In the genomic region with DNA sequence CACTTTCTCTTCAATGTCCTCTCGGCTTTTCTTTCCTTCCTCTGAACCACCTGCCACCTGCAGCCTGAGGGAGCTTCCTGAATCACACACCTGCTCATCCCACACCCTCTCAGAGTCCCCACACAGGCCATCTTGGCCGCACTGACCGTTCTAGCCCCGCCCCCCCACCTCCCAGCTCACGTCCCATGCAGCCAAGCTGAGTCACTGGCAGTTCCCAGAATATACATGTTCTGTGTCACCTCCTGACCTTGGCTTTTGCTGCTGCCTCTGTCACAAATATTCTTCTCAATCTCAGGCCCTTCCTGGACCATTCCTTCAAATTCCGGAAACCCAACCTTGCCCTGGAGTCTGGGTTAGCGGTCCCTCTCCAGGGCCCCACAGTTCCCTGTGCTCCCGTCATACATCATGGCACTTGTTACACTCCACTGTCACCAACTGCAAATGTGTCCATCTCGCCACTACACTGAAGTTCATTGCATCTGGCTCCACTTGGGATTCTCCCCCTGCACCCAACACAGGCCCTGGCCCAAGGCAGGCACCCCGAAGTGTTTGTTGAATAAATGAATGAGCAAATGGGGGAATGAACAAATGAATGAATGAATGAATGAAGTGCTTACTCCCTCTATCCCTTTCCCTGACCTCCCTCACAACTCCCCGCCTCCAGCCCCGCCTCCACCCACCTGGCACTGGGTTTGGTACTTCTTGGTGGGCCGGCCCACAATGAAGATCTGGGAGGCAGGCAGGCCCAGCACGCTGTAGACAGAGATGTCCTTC, we compare ENCODE assay signal across 8 cellular contexts. TPM values are rescaled to one million over a fixed set of nuclear protein-coding genes. Genes with fewer than 3 reads are reported as not detected.
DNase-seq lines count a peak whose midpoint lies in the region; ATAC-seq and TF ChIP-seq lines count a peak whose summit lies in the region.

No MANE protein-coding gene starts in this region.

- no peak overlapping the region for H3K4me3 ChIP-seq in astrocyte of the spinal cord (ENCODE audit: low read depth, low read length)

- DNase-seq in AG08396 (ENCODE audit: low spot score) = peak; percentile 91
- peak; percentile 17 for DNase-seq in HT-29 (ENCODE audit: low spot score)
- DNase-seq in astrocyte of the spinal cord (ENCODE audit: low read depth, low spot score) = peak; percentile 28
- no peak for DNase-seq in left lobe of liver (ENCODE audit: low spot score)
- no peak for DNase-seq in activated gamma-delta T cell (lab: John Stamatoyannopoulos, UW)
- DNase-seq in stimulated activated CD4-positive, alpha-beta T cell treated with anti-CD3 and anti-CD28 coated beads, Interleukin-2, amount 100 ng/mL, for 48 hours = no peak
- no peak for DNase-seq in medulla oblongata (ENCODE audit: extremely low spot score)

- in situ Hi-C loops in astrocyte of the spinal cord (cut with HindIII; ENCODE audit: low sequenced_read_pairs) = no loop called here

- ATAC-seq in left lobe of liver (peak; percentile 20), HG02623 (IDR thresholded peaks at IDR 0.05; ENCODE audit: unreplicated experiment) (no peak)

- TF ChIP-seq CTCF in astrocyte of the spinal cord (IDR thresholded peaks at IDR 0.05; ENCODE audit: low read depth, low read length) = no peak

RNA-seq across cellular contexts. Expression of a gene that starts 12.8 kb away (rescaled TPM):
- 97.8 and 111 TPM in 2 replicates for total RNA-seq in HT-29 (2014; rRNA removed; shearing (Covaris generic))
- 0.23 TPM for total RNA-seq in left lobe of liver

RNA-seq across cellular contexts. Expression of a gene that starts 22.2 kb away (rescaled TPM):
- not detected in 2 replicates for total RNA-seq in HT-29 (2014; rRNA removed; shearing (Covaris generic))
- not detected for total RNA-seq in left lobe of liver

Comparison
In these comparisons a context has a peak if more than half of its experiments do, and no peak if none do; other contexts are left out.
1. DNase-seq: peak in AG08396 (single experiment), HT-29 (single experiment) and astrocyte of the spinal cord (single experiment); none in left lobe of liver (single experiment), activated gamma-delta T cell (single experiment), stimulated activated CD4-positive, alpha-beta T cell treated with anti-CD3 and anti-CD28 coated beads, Interleukin-2, amount 100 ng/mL, for 48 hours (0 of 2) and medulla oblongata (single experiment).
2. RNA of a gene that starts 12.8 kb away (total RNA-seq): 97.8 to 111 TPM in HT-29; 0.23 TPM in left lobe of liver (single experiment); every median in the first group is over 10 times any median in the second.